In the genomic region with DNA sequence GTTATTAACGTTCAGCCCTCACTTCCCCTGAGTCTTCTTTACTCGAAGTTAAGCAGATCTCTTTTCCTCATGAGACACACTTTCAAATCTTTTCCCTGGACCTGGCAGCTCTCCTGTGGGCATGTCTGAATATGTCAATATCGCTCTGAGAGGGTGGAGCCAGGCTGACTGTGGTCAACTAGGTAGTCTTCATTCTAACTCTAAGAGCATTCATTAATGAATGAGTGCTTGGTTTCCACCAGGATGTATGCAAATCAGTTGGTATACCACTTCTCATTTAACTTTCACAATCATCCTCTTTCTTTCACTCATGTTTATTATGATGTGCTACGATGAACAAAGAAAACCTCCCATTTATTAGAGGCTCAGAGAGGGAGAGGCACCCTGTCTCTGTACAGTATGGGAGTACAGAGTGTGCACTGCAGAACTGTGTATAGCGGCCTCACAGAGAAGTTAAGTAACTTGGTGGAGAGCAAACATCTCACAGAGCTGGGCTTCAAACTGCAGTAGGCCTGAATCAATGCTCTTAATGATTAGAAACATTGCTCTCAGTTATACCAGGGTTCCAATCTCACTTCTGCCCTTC, we compare ENCODE assay signal across 18 cellular contexts. TPM values are rescaled to one million over a fixed set of nuclear protein-coding genes. Genes with fewer than 3 reads are reported as not detected.
DNase-seq lines count a peak whose midpoint lies in the region; ATAC-seq and TF ChIP-seq lines count a peak whose summit lies in the region.
"Had no signal": no experiment of that assay in that cellular context is flagged by ENCODE, and none has a peak within 500 bp of the region (broad histone marks: within the 10 kb centered on the region; RNA-seq: fewer than 3 reads in every experiment).

No MANE protein-coding gene starts in this region.

- H3K27me3 ChIP-seq in breast epithelium (no peaks in the 10 kb centered on the region), MM.1S (replicated peaks; ENCODE audit: insufficient read depth, low read length) (peaks cover 7% of the 10 kb centered on the region), H7 (ENCODE audit: control insufficient read depth, insufficient read depth, low read length) (no peaks in the 10 kb centered on the region)
- H3K27me3 ChIP-seq: cardiac muscle cell, suprapubic skin had no signal

- H3K9me3 ChIP-seq in breast epithelium (no peaks in the 10 kb centered on the region), MM.1S (replicated peaks; ENCODE audit: insufficient read depth, low read length) (no peaks in the 10 kb centered on the region)
- H3K9me3 ChIP-seq: suprapubic skin had no signal

- no peak overlapping the region for H2AFZ ChIP-seq in MM.1S (ENCODE audit: low read length)

- no peaks in the 10 kb centered on the region for H3K36me3 Mint-ChIP-seq in MCF 10A (ENCODE audit: insufficient read depth, unreplicated experiment)
- no peaks in the 10 kb centered on the region for H3K36me3 Mint-ChIP-seq in stimulated activated memory B cell treated with anti-CD40 and anti-IgM and Interleukin-4, amounts not matched to agents 10 μg/mL and 1 μg/mL and 100 μg/mL, for 72 hours
- H3K36me3 Mint-ChIP-seq: activated naive CD8-positive, alpha-beta T cell had no signal

- H3K27ac ChIP-seq in breast epithelium (no peak overlapping the region), MM.1S (ENCODE audit: low read length) (no peak overlapping the region)
- H3K27ac ChIP-seq: cardiac muscle cell, suprapubic skin had no signal

- H3K4me1 ChIP-seq in breast epithelium (no peaks in the 10 kb centered on the region), MM.1S (ENCODE audit: low read length) (no peaks in the 10 kb centered on the region; the same call in 1 of the 2 replicates)

- H3K9me2 ChIP-seq in MM.1S (replicated peaks; ENCODE audit: insufficient read depth, low read length) = no peaks in the 10 kb centered on the region

- intact Hi-C loops in MCF 10A (cut with micrococcal nuclease) = no loop called here
- intact Hi-C loops in breast epithelium (cut with DNase I; ENCODE audit: low total_unique reads) = no loop called here

- ATAC-seq in GM21619 (IDR thresholded peaks at IDR 0.05; ENCODE audit: unreplicated experiment) = peak; percentile 69
- peak; percentile 92 for ATAC-seq in stimulated activated memory B cell treated with anti-CD40 and anti-IgM and Interleukin-4, amounts not matched to agents 10 μg/mL and 1 μg/mL and 100 μg/mL, for 72 hours
- ATAC-seq: T-helper 17 cell had no signal

- no peaks in the 10 kb centered on the region for H4K20me1 ChIP-seq in MM.1S (ENCODE audit: insufficient read depth, low read length)

- DNase-seq in MCF 10A (ENCODE audit: unreplicated experiment) (peak; percentile 18), breast epithelium (ENCODE audit: low spot score in 2 of 2) (no peak), MM.1S (peak; percentile 21), dermis blood vessel endothelial cell (no peak), 8988T (no peak), H7 (no peak)
- DNase-seq: activated CD4-positive, alpha-beta T cell treated with anti-CD3 and anti-CD28 coated beads for 1 hour; HCEC 1CT; IMR-90; NCI-H1417; posterior cingulate gyrus; T-helper 17 cell had no signal

- H3K4me2 ChIP-seq in MM.1S (ENCODE audit: low read depth, low read length) = no peak overlapping the region

- no peak overlapping the region for H3K4me3 Mint-ChIP-seq in MCF 10A (ENCODE audit: unreplicated experiment)
- H3K4me3 Mint-ChIP-seq in stimulated activated memory B cell treated with anti-CD40 and anti-IgM and Interleukin-4, amounts not matched to agents 10 μg/mL and 1 μg/mL and 100 μg/mL, for 72 hours = no peak overlapping the region
- H3K4me3 Mint-ChIP-seq: activated naive CD8-positive, alpha-beta T cell; T-helper 17 cell had no signal

- TF ChIP-seq CTCF in MCF 10A (IDR thresholded peaks at IDR 0.05; ENCODE audit: unreplicated experiment) (no peak), breast epithelium (IDR thresholded peaks at IDR 0.05) (no peak), MM.1S (IDR thresholded peaks at IDR 0.05; ENCODE audit: low read length) (no peak)

- H3K36me3 ChIP-seq in breast epithelium (no peaks in the 10 kb centered on the region), MM.1S (replicated peaks; ENCODE audit: insufficient read depth, low read length) (no peaks in the 10 kb centered on the region), H7 (replicated peaks; ENCODE audit: control insufficient read depth, insufficient read depth, low read length) (no peaks in the 10 kb centered on the region)
- H3K36me3 ChIP-seq: cardiac muscle cell, suprapubic skin had no signal

- POLR2A ChIA-PET in MCF 10A (lab: Yijun Ruan, JAX) = interaction anchor here (0.5 to 0.9 kb wide), 2 partner anchors 46 to 1808 kb away, joined by 3 to 4 read pairs; no protein-coding TSS in a partner anchor

- H3K4me1 Mint-ChIP-seq in MCF 10A (ENCODE audit: insufficient read depth, unreplicated experiment) = peaks cover 8% of the 10 kb centered on the region
- H3K4me1 Mint-ChIP-seq in stimulated activated memory B cell treated with anti-CD40 and anti-IgM and Interleukin-4, amounts not matched to agents 10 μg/mL and 1 μg/mL and 100 μg/mL, for 72 hours = peaks cover 26% of the 10 kb centered on the region

- H3K9me3 Mint-ChIP-seq in MCF 10A (ENCODE audit: unreplicated experiment) = no peaks in the 10 kb centered on the region
- H3K9me3 Mint-ChIP-seq in stimulated activated memory B cell treated with anti-CD40 and anti-IgM and Interleukin-4, amounts not matched to agents 10 μg/mL and 1 μg/mL and 100 μg/mL, for 72 hours = no peaks in the 10 kb centered on the region

- H3K4me3 ChIP-seq in breast epithelium (no peak overlapping the region), MM.1S (ENCODE audit: low read length) (no peak overlapping the region), H7 (ENCODE audit: insufficient read depth, low read depth, low read length) (no peak overlapping the region)
- H3K4me3 ChIP-seq: cardiac muscle cell, suprapubic skin had no signal

- H3F3A ChIP-seq in MM.1S (ENCODE audit: insufficient read depth, low read length) = no peaks in the 10 kb centered on the region

- TF ChIP-seq POLR2A in breast epithelium (IDR thresholded peaks at IDR 0.05) = no peak

- CTCF ChIA-PET in MCF 10A (lab: Yijun Ruan, JAX) = interaction anchor here (0.6 to 11.3 kb wide), 3 partner anchors 8 to 61 kb away, joined by 3 to 174 read pairs (median 3); no protein-coding TSS in a partner anchor

- H3K27ac Mint-ChIP-seq in MCF 10A (ENCODE audit: low read depth, unreplicated experiment) = no peak overlapping the region
- no peak overlapping the region for H3K27ac Mint-ChIP-seq in stimulated activated memory B cell treated with anti-CD40 and anti-IgM and Interleukin-4, amounts not matched to agents 10 μg/mL and 1 μg/mL and 100 μg/mL, for 72 hours
- H3K27ac Mint-ChIP-seq: activated naive CD8-positive, alpha-beta T cell; T-helper 17 cell had no signal

- no peaks in the 10 kb centered on the region for H3K79me2 ChIP-seq in MM.1S (ENCODE audit: low read length)

- H3K27me3 Mint-ChIP-seq in MCF 10A (ENCODE audit: insufficient read depth, unreplicated experiment) = no peaks in the 10 kb centered on the region
- peaks cover 43% of the 10 kb centered on the region for H3K27me3 Mint-ChIP-seq in stimulated activated memory B cell treated with anti-CD40 and anti-IgM and Interleukin-4, amounts not matched to agents 10 μg/mL and 1 μg/mL and 100 μg/mL, for 72 hours
- H3K27me3 Mint-ChIP-seq: activated naive CD8-positive, alpha-beta T cell had no signal

- no TSS peak for BruUV-seq in MCF 10A (replicated peaks; lab: Mats Ljungman, UMichigan)

- no peak overlapping the region for H3K9ac ChIP-seq in MM.1S (ENCODE audit: low read length)

RNA-seq across cellular contexts. Expression of a gene that starts 39.9 kb away (rescaled TPM):
- 0.12 and 0.17 TPM in 2 replicates for total RNA-seq in MCF 10A (2022)
- 1 to 10 TPM in 1 of 3 donors, under 1 TPM in 1, not detected in 1; 0.96 to 1.5 TPM for total RNA-seq in breast epithelium
- 0.09 TPM in 1 of 2 replicates, not detected in the other for total RNA-seq in dermis blood vessel endothelial cell
- total RNA-seq in H7 (2014; rRNA removed; shearing (Covaris generic)) = not detected in 2 replicates
- total RNA-seq: IMR-90, RPMI7951 had no signal

RNA-seq across cellular contexts. Expression of a gene that starts 51.3 kb away (rescaled TPM):
- total RNA-seq in MCF 10A (2022) = not detected in 2 replicates
- 10 to 100 TPM in 1 of 3 donors, 1 to 10 TPM in 1, under 1 TPM in 1; 0.33 to 13.2 (median 6.7) TPM for total RNA-seq in breast epithelium
- total RNA-seq in dermis blood vessel endothelial cell = not detected in 2 replicates
- not detected in 2 replicates for total RNA-seq in H7 (2014; rRNA removed; shearing (Covaris generic))
- total RNA-seq: cardiac muscle cell, IMR-90, RPMI7951 had no signal

Comparison
In these comparisons a context has a peak if more than half of its experiments do, and no peak if none do; other contexts are left out.
1. DNase-seq: peak in MCF 10A (single experiment) and MM.1S (single experiment); none in breast epithelium (0 of 2), dermis blood vessel endothelial cell (single experiment), 8988T (single experiment) and H7 (single experiment).